ENCODE assay signal across 16 cellular contexts in genomic region chr18:1505856-1506255, GRCh38.
DNase-seq lines count a peak whose midpoint lies in the region; ATAC-seq and TF ChIP-seq lines count a peak whose summit lies in the region.
"Had no signal": no experiment of that assay in that cellular context is flagged by ENCODE, and none has a peak within 500 bp of the region (broad histone marks: within the 10 kb centered on the region; RNA-seq: fewer than 3 reads in every experiment).

No MANE protein-coding gene starts in this region.

- BruUV-seq in MCF 10A (replicated peaks; lab: Mats Ljungman, UMichigan): no TSS peak

- DNase-seq in NCI-H1092 treated with DMSO at 0.1 percent for 48 hours (lab: John Stamatoyannopoulos, UW): peak; percentile 2
- no peak for DNase-seq in NCI-H1092 (lab: John Stamatoyannopoulos, UW)
- peak; percentile 2 for DNase-seq in NT2/D1 (ENCODE audit: low read depth, low spot score)
- peak; percentile 9 for DNase-seq in epithelial cell of esophagus (ENCODE audit: low read depth)
- no peak for DNase-seq in omental fat pad (ENCODE audit: low spot score)
- no peak for DNase-seq in MCF 10A (ENCODE audit: unreplicated experiment)
- no peak for DNase-seq in stimulated activated CD4-positive, alpha-beta T cell treated with anti-CD3 and anti-CD28 coated beads, Interleukin-2, amount 100 ng/mL, for 48 hours
- DNase-seq in effector CD8-positive, alpha-beta T cell (lab: John Stamatoyannopoulos, UW): no peak
- DNase-seq: AML-193, DND-41, H9, KG1, NCI-H1694, NCI-H524, SHP77 had no signal

- H3K9ac ChIP-seq in NT2/D1 (ENCODE audit: insufficient read length, low read depth): no peak overlapping the region

- H3K4me3 ChIP-seq in NT2/D1 (ENCODE audit: insufficient read length, low read depth) (no peak overlapping the region), epithelial cell of esophagus (ENCODE audit: low read length) (no peak overlapping the region)
- H3K4me3 ChIP-seq: SK-N-MC had no signal

- H3K4me1 Mint-ChIP-seq in MCF 10A (ENCODE audit: insufficient read depth, unreplicated experiment): no peaks in the 10 kb centered on the region

- no peaks in the 10 kb centered on the region for H3K36me3 Mint-ChIP-seq in MCF 10A (ENCODE audit: insufficient read depth, unreplicated experiment)

- H3K4me1 ChIP-seq in NT2/D1 (ENCODE audit: insufficient read depth, insufficient read length): no peaks in the 10 kb centered on the region

- intact Hi-C loops in MCF 10A (cut with micrococcal nuclease): no loop called here

- CTCF ChIA-PET in MCF 10A (lab: Yijun Ruan, JAX): interaction anchor here (0.6 kb wide), 2 partner anchors 177 to 1199 kb away, joined by 3 to 4 read pairs; no protein-coding TSS in a partner anchor

- POLR2A ChIA-PET in MCF 10A (lab: Yijun Ruan, JAX): no interaction called here

- H3K9me3 Mint-ChIP-seq in MCF 10A (ENCODE audit: unreplicated experiment): no peaks in the 10 kb centered on the region
- H3K9me3 Mint-ChIP-seq: H9 had no signal

- TF ChIP-seq CTCF in epithelial cell of esophagus (IDR thresholded peaks at IDR 0.05; ENCODE audit: insufficient read depth, low read depth, low read length, missing control alignments) (no peak), omental fat pad (IDR thresholded peaks at IDR 0.05) (no peak), MCF 10A (IDR thresholded peaks at IDR 0.05; ENCODE audit: unreplicated experiment) (no peak)

- no peaks in the 10 kb centered on the region for H3K9me3 ChIP-seq in NT2/D1 (ENCODE audit: insufficient read depth, low read length)

- H3K27me3 Mint-ChIP-seq in MCF 10A (ENCODE audit: insufficient read depth, unreplicated experiment): no peaks in the 10 kb centered on the region

- H3K27me3 ChIP-seq in NT2/D1 (ENCODE audit: insufficient read depth, insufficient read length): no peaks in the 10 kb centered on the region

- H3K27ac Mint-ChIP-seq in MCF 10A (ENCODE audit: low read depth, unreplicated experiment): no peak overlapping the region

- no peaks in the 10 kb centered on the region for H3K36me3 ChIP-seq in NT2/D1 (ENCODE audit: insufficient read depth, insufficient read length, low read length)

- ATAC-seq in omental fat pad (ENCODE audit: low FRiP score): peak; percentile 20

- no peak overlapping the region for H3K4me3 Mint-ChIP-seq in MCF 10A (ENCODE audit: unreplicated experiment)
- H3K4me3 Mint-ChIP-seq: H9 had no signal

Comparison
In these comparisons a context has a peak if more than half of its experiments do, and no peak if none do; other contexts are left out.
1. DNase-seq: peak in NCI-H1092 treated with DMSO at 0.1 percent for 48 hours (single experiment), NT2/D1 (single experiment) and epithelial cell of esophagus (single experiment); none in NCI-H1092 (single experiment), omental fat pad (single experiment), MCF 10A (single experiment), stimulated activated CD4-positive, alpha-beta T cell treated with anti-CD3 and anti-CD28 coated beads, Interleukin-2, amount 100 ng/mL, for 48 hours (0 of 2) and effector CD8-positive, alpha-beta T cell (single experiment).